Comparison of ENCODE assay signal across 24 cellular contexts in the genomic region with DNA sequence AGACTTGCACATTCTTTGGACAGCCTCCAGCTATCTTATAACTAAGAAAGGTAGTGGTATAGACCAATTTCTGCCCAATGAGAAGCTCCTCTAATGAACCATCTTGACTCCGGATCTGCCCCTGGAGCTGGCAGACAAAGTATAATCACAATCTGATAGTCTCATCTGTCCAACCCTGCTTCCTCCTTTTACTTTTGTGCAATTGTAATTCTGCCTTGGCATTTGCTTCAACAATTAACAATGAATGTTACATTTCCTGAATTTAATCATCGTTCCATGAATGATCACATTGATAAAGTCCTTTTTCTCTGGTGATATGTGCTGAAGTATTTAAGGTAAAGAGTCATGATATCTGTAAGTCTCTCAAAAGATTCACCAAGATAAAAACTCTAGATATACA. TPM values are rescaled to one million over a fixed set of nuclear protein-coding genes. Genes with fewer than 3 reads are reported as not detected.
DNase-seq lines count a peak whose midpoint lies in the region; ATAC-seq and TF ChIP-seq lines count a peak whose summit lies in the region.
"Had no signal": no experiment of that assay in that cellular context is flagged by ENCODE, and none has a peak within 500 bp of the region (broad histone marks: within the 10 kb centered on the region; RNA-seq: fewer than 3 reads in every experiment).

No MANE protein-coding gene starts in this region.

- H3K27ac Mint-ChIP-seq in activated T-cell treated with anti-CD3 and anti-CD28 coated beads, Interleukin-2, amount 50 U/mL, for 72 hours = peak overlapping the region; percentile 48
- peak overlapping the region; percentile 16 for H3K27ac Mint-ChIP-seq in stimulated activated effector memory CD8-positive, alpha-beta T cell treated with anti-CD3 and anti-CD28 coated beads, Interleukin-12 subunit alpha, Interleukin-12 subunit beta, amount 100 ng/mL, for 72 hours
- H3K27ac Mint-ChIP-seq in mesothelial cell of epicardium = no peak overlapping the region
- H3K27ac Mint-ChIP-seq: activated CD4-positive, alpha-beta memory T cell treated with anti-CD3 and anti-CD28 coated beads for 36 hours; activated T-helper 17 cell treated with anti-CD3 and anti-CD28 coated beads, Interleukin-2, amount 50 U/mL, for 72 hours; progenitor cell of endocrine pancreas; stimulated activated memory B cell treated with anti-CD40 and anti-IgM and Interleukin-4, amounts not matched to agents 10 μg/mL and 1 μg/mL and 100 μg/mL, for 72 hours had no signal

- peak overlapping the region in 1 of 2 donors; percentile 10 for H3K4me3 Mint-ChIP-seq in activated T-cell treated with anti-CD3 and anti-CD28 coated beads, Interleukin-2, amount 50 U/mL, for 72 hours
- H3K4me3 Mint-ChIP-seq in activated T-cell treated with anti-CD3 and anti-CD28 coated beads, Interleukin-2, amount 50 U/mL, for 4 hours = no peak overlapping the region
- H3K4me3 Mint-ChIP-seq in stimulated activated effector memory CD8-positive, alpha-beta T cell treated with anti-CD3 and anti-CD28 coated beads, Interleukin-12 subunit alpha, Interleukin-12 subunit beta, amount 100 ng/mL, for 72 hours = no peak overlapping the region
- no peak overlapping the region for H3K4me3 Mint-ChIP-seq in mesothelial cell of epicardium
- H3K4me3 Mint-ChIP-seq: activated CD4-positive, alpha-beta memory T cell treated with anti-CD3 and anti-CD28 coated beads for 36 hours; activated T-helper 17 cell treated with anti-CD3 and anti-CD28 coated beads, Interleukin-2, amount 50 U/mL, for 72 hours; stimulated activated memory B cell treated with anti-CD40 and anti-IgM and Interleukin-4, amounts not matched to agents 10 μg/mL and 1 μg/mL and 100 μg/mL, for 72 hours had no signal

- DNase-seq in activated T-cell treated with anti-CD3 and anti-CD28 coated beads, Interleukin-2, amount 50 U/mL, for 72 hours = no peak
- no peak for DNase-seq in activated T-cell treated with anti-CD3 and anti-CD28 coated beads, Interleukin-2, amount 50 U/mL, for 4 hours
- peak; percentile 39 for DNase-seq in OCI-M1 (lab: John Stamatoyannopoulos, UW)
- DNase-seq in dermis microvascular lymphatic vessel endothelial cell (ENCODE audit: low read depth in 2 of 2) = peak; percentile 20 to 73
- DNase-seq in stimulated activated effector memory CD8-positive, alpha-beta T cell treated with anti-CD3 and anti-CD28 coated beads, Interleukin-12 subunit alpha, Interleukin-12 subunit beta, amount 100 ng/mL, for 72 hours (ENCODE audit: low spot score in 2 of 2) = no peak
- DNase-seq in mesothelial cell of epicardium (ENCODE audit: low spot score in 2 of 2, unreplicated experiment in 2 of 2) = no peak
- DNase-seq: activated CD4-positive, alpha-beta memory T cell treated with anti-CD3 and anti-CD28 coated beads for 36 hours; activated CD4-positive, CD25-positive, alpha-beta regulatory T cell treated with anti-CD3 and anti-CD28 coated beads, Interleukin-2, amount 50 U/mL, for 72 hours; activated CD8-positive, alpha-beta memory T cell treated with anti-CD3 and anti-CD28 coated beads, Interleukin-2, amount 50 U/mL, for 4 hours; DMS53; NCI-H1105; NCI-H1930; NCI-H524 treated with DMSO at 0.1 percent for 48 hours; Peyer's patch; sigmoid colon; SJCRH30; stimulated activated CD4-positive, alpha-beta T cell treated with anti-CD3 and anti-CD28 coated beads, Interleukin-4, amount 100 ng/mL, for 24 hours; T-helper 1 cell had no signal

- ATAC-seq in activated T-cell treated with anti-CD3 and anti-CD28 coated beads, Interleukin-2, amount 50 U/mL, for 72 hours (replicated peaks in 1 of 2) = no peak
- no peak for ATAC-seq in activated T-cell treated with anti-CD3 and anti-CD28 coated beads, Interleukin-2, amount 50 U/mL, for 4 hours
- ATAC-seq in stimulated activated effector memory CD8-positive, alpha-beta T cell treated with anti-CD3 and anti-CD28 coated beads, Interleukin-12 subunit alpha, Interleukin-12 subunit beta, amount 100 ng/mL, for 72 hours = no peak
- ATAC-seq in HG02623 (IDR thresholded peaks at IDR 0.05; ENCODE audit: unreplicated experiment) (no peak), HG02759 (IDR thresholded peaks at IDR 0.05; ENCODE audit: unreplicated experiment) (no peak)
- ATAC-seq: activated naive CD4-positive, alpha-beta T cell treated with anti-CD3 and anti-CD28 coated beads, Interleukin-2, amount 50 U/mL, for 72 hours; activated T-helper 17 cell treated with anti-CD3 and anti-CD28 coated beads, Interleukin-2, amount 50 U/mL, for 72 hours; stimulated activated memory B cell treated with anti-CD40 and anti-IgM and Interleukin-4, amounts not matched to agents 10 μg/mL and 1 μg/mL and 100 μg/mL, for 72 hours had no signal

- H3K36me3 Mint-ChIP-seq in activated T-cell treated with anti-CD3 and anti-CD28 coated beads, Interleukin-2, amount 50 U/mL, for 72 hours (ENCODE audit: insufficient read depth in 2 of 2) = peaks cover 2 to 11% of the 10 kb centered on the region in 2 donors
- peaks cover 9% of the 10 kb centered on the region for H3K36me3 Mint-ChIP-seq in activated T-cell treated with anti-CD3 and anti-CD28 coated beads, Interleukin-2, amount 50 U/mL, for 4 hours (ENCODE audit: insufficient read depth)
- H3K36me3 Mint-ChIP-seq in stimulated activated effector memory CD8-positive, alpha-beta T cell treated with anti-CD3 and anti-CD28 coated beads, Interleukin-12 subunit alpha, Interleukin-12 subunit beta, amount 100 ng/mL, for 72 hours = no peaks in the 10 kb centered on the region
- peaks cover 8% of the 10 kb centered on the region for H3K36me3 Mint-ChIP-seq in mesothelial cell of epicardium

- H3K27me3 Mint-ChIP-seq in activated T-cell treated with anti-CD3 and anti-CD28 coated beads, Interleukin-2, amount 50 U/mL, for 72 hours (ENCODE audit: low read depth) = no peaks in the 10 kb centered on the region
- no peaks in the 10 kb centered on the region for H3K27me3 Mint-ChIP-seq in activated T-cell treated with anti-CD3 and anti-CD28 coated beads, Interleukin-2, amount 50 U/mL, for 4 hours (ENCODE audit: low read depth)
- H3K27me3 Mint-ChIP-seq in mesothelial cell of epicardium (ENCODE audit: low read depth) = no peaks in the 10 kb centered on the region
- H3K27me3 Mint-ChIP-seq: activated CD4-positive, alpha-beta memory T cell treated with anti-CD3 and anti-CD28 coated beads for 36 hours; activated T-helper 17 cell treated with anti-CD3 and anti-CD28 coated beads, Interleukin-2, amount 50 U/mL, for 72 hours; progenitor cell of endocrine pancreas; stimulated activated memory B cell treated with anti-CD40 and anti-IgM and Interleukin-4, amounts not matched to agents 10 μg/mL and 1 μg/mL and 100 μg/mL, for 72 hours had no signal

- no peak for TF ChIP-seq CTCF in mesothelial cell of epicardium (IDR thresholded peaks at IDR 0.05; ENCODE audit: unreplicated experiment)

- no peaks in the 10 kb centered on the region for H3K9me3 Mint-ChIP-seq in activated T-cell treated with anti-CD3 and anti-CD28 coated beads, Interleukin-2, amount 50 U/mL, for 72 hours
- H3K9me3 Mint-ChIP-seq in activated T-cell treated with anti-CD3 and anti-CD28 coated beads, Interleukin-2, amount 50 U/mL, for 4 hours = no peaks in the 10 kb centered on the region
- H3K9me3 Mint-ChIP-seq in stimulated activated effector memory CD8-positive, alpha-beta T cell treated with anti-CD3 and anti-CD28 coated beads, Interleukin-12 subunit alpha, Interleukin-12 subunit beta, amount 100 ng/mL, for 72 hours = peaks cover 3% of the 10 kb centered on the region
- peaks cover 15% of the 10 kb centered on the region for H3K9me3 Mint-ChIP-seq in mesothelial cell of epicardium
- H3K9me3 Mint-ChIP-seq: activated CD4-positive, alpha-beta memory T cell treated with anti-CD3 and anti-CD28 coated beads for 36 hours; activated T-helper 17 cell treated with anti-CD3 and anti-CD28 coated beads, Interleukin-2, amount 50 U/mL, for 72 hours had no signal

- H3K4me1 Mint-ChIP-seq in activated T-cell treated with anti-CD3 and anti-CD28 coated beads, Interleukin-2, amount 50 U/mL, for 72 hours (ENCODE audit: low read depth) = peaks cover 63% of the 10 kb centered on the region
- peaks cover 67% of the 10 kb centered on the region for H3K4me1 Mint-ChIP-seq in activated T-cell treated with anti-CD3 and anti-CD28 coated beads, Interleukin-2, amount 50 U/mL, for 4 hours (ENCODE audit: low read depth)
- H3K4me1 Mint-ChIP-seq in stimulated activated effector memory CD8-positive, alpha-beta T cell treated with anti-CD3 and anti-CD28 coated beads, Interleukin-12 subunit alpha, Interleukin-12 subunit beta, amount 100 ng/mL, for 72 hours = peaks cover 69% of the 10 kb centered on the region
- H3K4me1 Mint-ChIP-seq in mesothelial cell of epicardium = peaks cover 30% of the 10 kb centered on the region

RNA-seq across cellular contexts. Expression of a gene that starts 27.8 kb away (rescaled TPM):
- 10 to 100 TPM; 71.7 TPM for total RNA-seq in activated T-cell treated with anti-CD3 and anti-CD28 coated beads, Interleukin-2, amount 50 U/mL, for 72 hours
- 10 to 100 TPM; 45.1 to 47.2 (median 46.7) TPM for total RNA-seq in activated T-cell treated with anti-CD3 and anti-CD28 coated beads, Interleukin-2, amount 50 U/mL, for 4 hours
- total RNA-seq in dermis microvascular lymphatic vessel endothelial cell = 57.4 and 71.6 TPM in 2 replicates
- total RNA-seq in mesothelial cell of epicardium = 55.5 to 57.0 TPM (median 56.8 TPM) in 3 replicates

Comparison
In these comparisons a context has a peak if more than half of its experiments do, and no peak if none do; other contexts are left out.
1. DNase-seq: peak in OCI-M1 (single experiment) and dermis microvascular lymphatic vessel endothelial cell (2 of 2); none in activated T-cell treated with anti-CD3 and anti-CD28 coated beads, Interleukin-2, amount 50 U/mL, for 72 hours (0 of 2), activated T-cell treated with anti-CD3 and anti-CD28 coated beads, Interleukin-2, amount 50 U/mL, for 4 hours (single experiment), stimulated activated effector memory CD8-positive, alpha-beta T cell treated with anti-CD3 and anti-CD28 coated beads, Interleukin-12 subunit alpha, Interleukin-12 subunit beta, amount 100 ng/mL, for 72 hours (0 of 2) and mesothelial cell of epicardium (0 of 2).